Comparison of ENCODE assay signal across 18 cellular contexts in the genomic region with DNA sequence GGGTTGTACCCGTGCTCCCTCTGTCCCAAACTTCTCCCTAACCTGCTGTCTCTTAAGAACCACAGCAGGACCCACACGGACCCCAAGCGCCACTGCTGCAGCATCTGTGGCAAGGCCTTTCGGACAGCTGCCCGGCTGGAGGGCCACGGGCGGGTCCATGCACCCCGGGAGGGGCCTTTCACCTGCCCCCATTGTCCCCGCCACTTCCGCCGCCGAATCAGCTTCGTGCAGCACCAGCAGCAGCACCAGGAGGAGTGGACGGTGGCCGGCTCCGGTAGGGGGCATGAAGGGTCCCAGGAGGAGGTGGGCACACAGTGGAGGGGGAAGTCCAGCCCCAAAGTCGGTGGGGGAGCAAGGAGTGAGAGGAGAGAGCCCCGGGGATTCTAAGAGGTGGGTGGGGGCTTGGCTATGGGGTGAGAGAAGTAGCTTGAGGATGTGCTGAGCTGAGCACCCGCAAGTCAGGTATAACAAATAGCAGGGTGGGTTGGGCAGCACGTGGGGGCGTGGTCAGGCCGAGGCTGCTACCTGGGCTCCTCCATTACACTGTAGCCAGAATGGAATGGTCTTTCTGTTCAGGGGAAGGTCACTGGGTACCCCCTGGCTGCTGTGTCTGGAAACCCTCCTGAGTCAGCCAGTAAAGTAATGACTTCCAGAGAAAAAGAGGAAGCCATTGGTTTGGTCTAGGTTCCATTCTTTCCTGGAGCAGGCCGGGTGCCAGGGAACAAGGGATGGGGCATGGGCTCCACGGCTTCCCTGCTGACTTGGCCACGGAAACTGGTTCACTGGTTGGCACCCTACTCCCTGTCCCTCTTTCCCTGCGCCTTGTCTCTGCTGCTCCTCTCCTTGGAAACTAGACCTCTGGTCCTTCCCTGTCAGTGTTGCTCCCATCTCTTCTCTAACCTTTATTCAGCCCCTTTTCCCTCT. TPM values are rescaled to one million over a fixed set of nuclear protein-coding genes. Genes with fewer than 3 reads are reported as not detected.
A peak's percentile ranks its signal among the peaks of the same experiment; 100 is the strongest.
DNase-seq lines count a peak whose midpoint lies in the region; ATAC-seq, FAIRE-seq and TF ChIP-seq lines count a peak whose summit lies in the region.
"Had no signal": no experiment of that assay in that cellular context is flagged by ENCODE, and none has a peak within 500 bp of the region (broad histone marks: within the 10 kb centered on the region; RNA-seq: fewer than 3 reads in every experiment).

No MANE protein-coding gene starts in this region.

- peak overlapping the region; percentile 32 for H3K27ac Mint-ChIP-seq in activated CD8-positive, alpha-beta T cell treated with anti-CD3 and anti-CD28 coated beads, Interleukin-2, amount 10 ng/mL, durations not matched to agents 7 days and 5 days

- no peaks in the 10 kb centered on the region for H3K27me3 Mint-ChIP-seq in activated CD8-positive, alpha-beta T cell treated with anti-CD3 and anti-CD28 coated beads, Interleukin-2, amount 10 ng/mL, durations not matched to agents 7 days and 5 days (ENCODE audit: low read depth)

- no peak overlapping the region for H2AFZ ChIP-seq in HepG2 (ENCODE audit: low read length)

- intact Hi-C loops in HepG2 (cut with micrococcal nuclease; ENCODE audit: unreplicated experiment) = no loop called here

- no peak for ATAC-seq in activated CD8-positive, alpha-beta T cell treated with anti-CD3 and anti-CD28 coated beads, Interleukin-2, amount 10 ng/mL, durations not matched to agents 7 days and 5 days
- ATAC-seq in HepG2 (no peak), GM21515 (IDR thresholded peaks at IDR 0.05; ENCODE audit: unreplicated experiment) (no peak)
- ATAC-seq: gastroesophageal sphincter had no signal

- H3K4me3 Mint-ChIP-seq in activated CD8-positive, alpha-beta T cell treated with anti-CD3 and anti-CD28 coated beads, Interleukin-2, amount 10 ng/mL, durations not matched to agents 7 days and 5 days = no peak overlapping the region

- H3K4me1 Mint-ChIP-seq in activated CD8-positive, alpha-beta T cell treated with anti-CD3 and anti-CD28 coated beads, Interleukin-2, amount 10 ng/mL, durations not matched to agents 7 days and 5 days (ENCODE audit: low read depth) = peaks cover 33% of the 10 kb centered on the region

- in situ Hi-C loops in HepG2 (cut with HindIII; ENCODE audit: extremely low pct_ligation_motif_present, low pct_unique_long_range_greater_than_20kb) = no loop called here

- H3K4me1 ChIP-seq in HepG2 (ENCODE audit: insufficient read depth, low read length) = no peaks in the 10 kb centered on the region
- H3K4me1 ChIP-seq: uterus had no signal

- no peak for FAIRE-seq in HepG2 (lab: Jason Lieb, UNC)
- FAIRE-seq: GM12891 had no signal

- POLR2A ChIA-PET in activated CD8-positive, alpha-beta T cell treated with anti-CD3 and anti-CD28 coated beads, Interleukin-2, amount 10 ng/mL, durations not matched to agents 7 days and 5 days (lab: Charles Lee) = no interaction called here
- POLR2A ChIA-PET in HepG2 (lab: Yijun Ruan, JAX) = no interaction called here

- no peak overlapping the region for H3K4me3 ChIP-seq in HepG2 (replicated peaks in 1 of 3; ENCODE audit: insufficient read depth in 1 of 3, low read depth in 2 of 3, low read length in 3 of 3)
- H3K4me3 ChIP-seq: gastroesophageal sphincter, uterus had no signal

- H3K4me2 ChIP-seq in HepG2 (ENCODE audit: low read depth, low read length) = no peak overlapping the region
- H3K4me2 ChIP-seq: KMS-11 had no signal

- peaks cover 29 to 45% of the 10 kb centered on the region in 2 experiments for H3K36me3 ChIP-seq in HepG2 (replicated peaks in 1 of 2; ENCODE audit: control insufficient read depth in 1 of 2, insufficient read depth in 2 of 2, low read length in 2 of 2)
- H3K36me3 ChIP-seq: uterus had no signal

- H3K9me3 Mint-ChIP-seq in activated CD8-positive, alpha-beta T cell treated with anti-CD3 and anti-CD28 coated beads, Interleukin-2, amount 10 ng/mL, durations not matched to agents 7 days and 5 days (ENCODE audit: insufficient read depth) = no peaks in the 10 kb centered on the region

- peak in 1 of 2 experiments; percentile 34; a peak in 1 of 4 replicates for TF ChIP-seq POLR2A in HepG2 (IDR thresholded peaks at IDR 0.05; ENCODE audit: insufficient read depth in 1 of 2, low read depth in 2 of 2, low read length in 2 of 2)

- DNase-seq in 8988T (peak; percentile 11), D341Med (ENCODE audit: low spot score) (peak; percentile 22), HepG2 (ENCODE audit: low spot score) (no peak), iPS-NIHi11 (ENCODE audit: low spot score) (no peak), NCI-H2196 (lab: John Stamatoyannopoulos, UW; ENCODE audit: unreplicated experiment) (no peak)
- no peak for DNase-seq in activated CD8-positive, alpha-beta T cell treated with anti-CD3 and anti-CD28 coated beads, Interleukin-2, amount 10 ng/mL, durations not matched to agents 7 days and 5 days
- no peak for DNase-seq in stimulated activated CD4-positive, alpha-beta T cell treated with anti-CD3 and anti-CD28 coated beads, Interleukin-1b, Interleukin-23, amount 100 ng/mL, for 48 hours
- DNase-seq: activated naive CD4-positive, alpha-beta T cell; EL; NCI-H187 treated with DMSO at 0.1 percent for 48 hours; NCI-H526 treated with DMSO at 0.1 percent for 48 hours; stimulated activated CD4-positive, alpha-beta T cell treated with anti-CD3 and anti-CD28 coated beads, Interleukin-4, amount 100 ng/mL, for 24 hours; T1000; uterus had no signal

- CTCF ChIA-PET in activated CD8-positive, alpha-beta T cell treated with anti-CD3 and anti-CD28 coated beads, Interleukin-2, amount 10 ng/mL, durations not matched to agents 7 days and 5 days (lab: Charles Lee) = no interaction called here
- CTCF ChIA-PET in HepG2 (lab: Yijun Ruan, JAX; ENCODE audit: low intra/inter-chr PET ratio, low total read pairs) = no interaction called here

- no peak overlapping the region for H3K27ac ChIP-seq in HepG2 (ENCODE audit: extremely low read length, insufficient read depth, low read length)
- H3K27ac ChIP-seq: gastroesophageal sphincter, KMS-11, uterus had no signal

- TF ChIP-seq CTCF in HepG2 (CRISPR knock-in tag; IDR thresholded peaks at IDR 0.05) = no peak

- TF ChIP-seq EP300 in HepG2 (IDR thresholded peaks at IDR 0.05; ENCODE audit: low read depth in 2 of 2, low read length in 2 of 2) (no peak), HepG2 (CRISPR knock-in tag; IDR thresholded peaks at IDR 0.05; ENCODE audit: borderline replicate concordance) (no peak)

- H3K27me3 ChIP-seq in HepG2 (ENCODE audit: control insufficient read depth in 1 of 2, insufficient read depth in 2 of 2, low read length in 2 of 2) = no peaks in the 10 kb centered on the region
- H3K27me3 ChIP-seq: gastroesophageal sphincter, uterus had no signal

- WGBS in HepG2 (ENCODE audit: low lambda C conversion rate) = 96% methylated on average over 26 of the region's 26 CpGs

- H3K36me3 Mint-ChIP-seq in activated CD8-positive, alpha-beta T cell treated with anti-CD3 and anti-CD28 coated beads, Interleukin-2, amount 10 ng/mL, durations not matched to agents 7 days and 5 days (ENCODE audit: low read depth) = peaks cover 47% of the 10 kb centered on the region

- no peaks in the 10 kb centered on the region for H3K9me3 ChIP-seq in HepG2 (ENCODE audit: low read length)
- H3K9me3 ChIP-seq: gastroesophageal sphincter, uterus had no signal

- no peak for TF ChIP-seq RAD21 in HepG2 (CRISPR knock-in tag; IDR thresholded peaks at IDR 0.05)

- no peaks in the 10 kb centered on the region for H4K20me1 ChIP-seq in HepG2 (ENCODE audit: insufficient read depth, low read length)

- BruUV-seq in HepG2 (replicated peaks; lab: Mats Ljungman, UMichigan) = no TSS peak

- peaks cover under 1% of the 10 kb centered on the region for H3K79me2 ChIP-seq in HepG2 (ENCODE audit: insufficient read depth, low read length)

- H3K9ac ChIP-seq in HepG2 (ENCODE audit: insufficient read depth, low read depth, low read length) = no peak overlapping the region
- H3K9ac ChIP-seq: KMS-11 had no signal

RNA-seq across cellular contexts. Expression of a gene that starts 7.1 kb away (rescaled TPM):
- total RNA-seq in activated CD8-positive, alpha-beta T cell treated with anti-CD3 and anti-CD28 coated beads, Interleukin-2, amount 10 ng/mL, durations not matched to agents 7 days and 5 days = 1 to 10 TPM; 5.3 to 6.8 TPM
- 0.65 and 2.2 TPM in 2 replicates for total RNA-seq in HepG2 (2016; rRNA removed; fragmentation: Illumina TruSeq; extraction: Trizol)
- total RNA-seq in HepG2 (2016; cell fraction: cytosol; rRNA removed; fragmentation: Illumina TruSeq; extraction: Trizol; ENCODE audit: low read depth) = 0.61 and 0.62 TPM in 2 replicates
- total RNA-seq in HepG2 (2016; cell fraction: insoluble cytoplasmic fraction; rRNA removed; fragmentation: Illumina TruSeq; extraction: Trizol) = 0.46 and 2.8 TPM in 2 replicates
- 0.49 and 0.52 TPM in 2 replicates for total RNA-seq in HepG2 (2016; cell fraction: membrane; rRNA removed; fragmentation: Illumina TruSeq; extraction: Trizol)
- total RNA-seq in HepG2 (2016; cell fraction: nucleus; rRNA removed; fragmentation: Illumina TruSeq; extraction: Trizol) = 3.2 and 4.5 TPM in 2 replicates
- polyA plus RNA-seq in HepG2 (2011; rRNA removed) = 6.9 and 7.4 TPM in 2 replicates
- 1.0 and 1.6 TPM in 2 replicates for polyA plus RNA-seq in HepG2 (2011; cell fraction: cytosol; rRNA removed)
- 103 and 136 TPM in 2 replicates for polyA plus RNA-seq in HepG2 (2011; cell fraction: nucleus; rRNA removed)
- 3.6 and 7.5 TPM in 2 replicates for polyA plus RNA-seq in HepG2 (2012)
- polyA plus RNA-seq in HepG2 (2016; cell fraction: cytosol; fragmentation: Illumina TruSeq; extraction: Trizol; ENCODE audit: low read depth) = 0.19 and 0.26 TPM in 2 replicates
- 0.60 TPM in 1 of 2 replicates, not detected in the other for polyA plus RNA-seq in HepG2 (2016; cell fraction: insoluble cytoplasmic fraction; fragmentation: Illumina TruSeq; extraction: Trizol; ENCODE audit: low read depth)
- polyA plus RNA-seq in HepG2 (2016; cell fraction: membrane; fragmentation: Illumina TruSeq; extraction: Trizol; ENCODE audit: low read depth) = 0.09 and 0.53 TPM in 2 replicates
- 6.4 and 11.2 TPM in 2 replicates for polyA plus RNA-seq in HepG2 (2016; cell fraction: nucleus; fragmentation: Illumina TruSeq; extraction: Trizol; ENCODE audit: insufficient read depth, low read depth)
- 2.8 and 9.1 TPM in 2 replicates for polyA minus RNA-seq in HepG2 (2011; rRNA and poly(A)+ RNA removed; ENCODE audit: low replicate concordance)
- 0.49 and 0.70 TPM in 2 replicates for polyA minus RNA-seq in HepG2 (2011; cell fraction: cytosol; rRNA and poly(A)+ RNA removed)
- 21.0 and 21.8 TPM in 2 replicates for polyA minus RNA-seq in HepG2 (2011; cell fraction: nucleus; rRNA and poly(A)+ RNA removed)

RNA-seq across cellular contexts. Expression of a gene that starts 7.5 kb away (rescaled TPM):
- 10 to 100 TPM; 26.0 to 30.3 TPM for total RNA-seq in activated CD8-positive, alpha-beta T cell treated with anti-CD3 and anti-CD28 coated beads, Interleukin-2, amount 10 ng/mL, durations not matched to agents 7 days and 5 days
- total RNA-seq in HepG2 (2016; rRNA removed; fragmentation: Illumina TruSeq; extraction: Trizol) = 7.8 and 10.9 TPM in 2 replicates
- total RNA-seq in HepG2 (2016; cell fraction: cytosol; rRNA removed; fragmentation: Illumina TruSeq; extraction: Trizol; ENCODE audit: low read depth) = 1.7 and 2.4 TPM in 2 replicates
- 6.8 and 11.1 TPM in 2 replicates for total RNA-seq in HepG2 (2016; cell fraction: insoluble cytoplasmic fraction; rRNA removed; fragmentation: Illumina TruSeq; extraction: Trizol)
- 5.0 and 5.3 TPM in 2 replicates for total RNA-seq in HepG2 (2016; cell fraction: membrane; rRNA removed; fragmentation: Illumina TruSeq; extraction: Trizol)
- 14.4 and 16.7 TPM in 2 replicates for total RNA-seq in HepG2 (2016; cell fraction: nucleus; rRNA removed; fragmentation: Illumina TruSeq; extraction: Trizol)
- polyA plus RNA-seq in HepG2 (2011; rRNA removed) = 3.4 and 4.4 TPM in 2 replicates
- 2.2 and 2.9 TPM in 2 replicates for polyA plus RNA-seq in HepG2 (2011; cell fraction: cytosol; rRNA removed)
- polyA plus RNA-seq in HepG2 (2011; cell fraction: nucleus; rRNA removed) = 19.6 and 21.3 TPM in 2 replicates
- polyA plus RNA-seq in HepG2 (2012) = 5.6 and 5.8 TPM in 2 replicates
- 0.38 and 0.43 TPM in 2 replicates for polyA plus RNA-seq in HepG2 (2016; cell fraction: cytosol; fragmentation: Illumina TruSeq; extraction: Trizol; ENCODE audit: low read depth)
- 3.7 and 4.7 TPM in 2 replicates for polyA plus RNA-seq in HepG2 (2016; cell fraction: insoluble cytoplasmic fraction; fragmentation: Illumina TruSeq; extraction: Trizol; ENCODE audit: low read depth)
- 0.90 and 0.94 TPM in 2 replicates for polyA plus RNA-seq in HepG2 (2016; cell fraction: membrane; fragmentation: Illumina TruSeq; extraction: Trizol; ENCODE audit: low read depth)
- 22.6 and 23.3 TPM in 2 replicates for polyA plus RNA-seq in HepG2 (2016; cell fraction: nucleus; fragmentation: Illumina TruSeq; extraction: Trizol; ENCODE audit: insufficient read depth, low read depth)
- polyA minus RNA-seq in HepG2 (2011; rRNA and poly(A)+ RNA removed; ENCODE audit: low replicate concordance) = 29.7 and 32.7 TPM in 2 replicates
- polyA minus RNA-seq in HepG2 (2011; cell fraction: cytosol; rRNA and poly(A)+ RNA removed) = 4.2 and 5.8 TPM in 2 replicates
- polyA minus RNA-seq in HepG2 (2011; cell fraction: nucleus; rRNA and poly(A)+ RNA removed) = 26.1 and 29.9 TPM in 2 replicates

RNA-seq across cellular contexts. Expression of a gene that starts 7.7 kb away (rescaled TPM):
- total RNA-seq in activated CD8-positive, alpha-beta T cell treated with anti-CD3 and anti-CD28 coated beads, Interleukin-2, amount 10 ng/mL, durations not matched to agents 7 days and 5 days = 10 to 100 TPM; 20.8 to 22.2 TPM
- total RNA-seq in HepG2 (2016; rRNA removed; fragmentation: Illumina TruSeq; extraction: Trizol) = 7.5 and 9.8 TPM in 2 replicates
- 1.9 and 3.1 TPM in 2 replicates for total RNA-seq in HepG2 (2016; cell fraction: cytosol; rRNA removed; fragmentation: Illumina TruSeq; extraction: Trizol; ENCODE audit: low read depth)
- total RNA-seq in HepG2 (2016; cell fraction: insoluble cytoplasmic fraction; rRNA removed; fragmentation: Illumina TruSeq; extraction: Trizol) = 6.4 and 9.6 TPM in 2 replicates
- total RNA-seq in HepG2 (2016; cell fraction: membrane; rRNA removed; fragmentation: Illumina TruSeq; extraction: Trizol) = 4.6 and 4.9 TPM in 2 replicates
- total RNA-seq in HepG2 (2016; cell fraction: nucleus; rRNA removed; fragmentation: Illumina TruSeq; extraction: Trizol) = 6.1 and 6.8 TPM in 2 replicates
- polyA plus RNA-seq in HepG2 (2011; rRNA removed) = 3.8 and 4.0 TPM in 2 replicates
- 3.9 and 6.3 TPM in 2 replicates for polyA plus RNA-seq in HepG2 (2011; cell fraction: cytosol; rRNA removed)
- polyA plus RNA-seq in HepG2 (2011; cell fraction: nucleus; rRNA removed) = 8.8 and 11.7 TPM in 2 replicates
- polyA plus RNA-seq in HepG2 (2012) = 3.5 and 5.1 TPM in 2 replicates
- polyA plus RNA-seq in HepG2 (2016; cell fraction: cytosol; fragmentation: Illumina TruSeq; extraction: Trizol; ENCODE audit: low read depth) = 1.0 and 1.1 TPM in 2 replicates
- 7.3 and 8.1 TPM in 2 replicates for polyA plus RNA-seq in HepG2 (2016; cell fraction: insoluble cytoplasmic fraction; fragmentation: Illumina TruSeq; extraction: Trizol; ENCODE audit: low read depth)
- polyA plus RNA-seq in HepG2 (2016; cell fraction: membrane; fragmentation: Illumina TruSeq; extraction: Trizol; ENCODE audit: low read depth) = 2.8 and 2.9 TPM in 2 replicates
- 8.4 and 9.3 TPM in 2 replicates for polyA plus RNA-seq in HepG2 (2016; cell fraction: nucleus; fragmentation: Illumina TruSeq; extraction: Trizol; ENCODE audit: insufficient read depth, low read depth)
- 17.4 and 23.8 TPM in 2 replicates for polyA minus RNA-seq in HepG2 (2011; rRNA and poly(A)+ RNA removed; ENCODE audit: low replicate concordance)
- 4.4 and 4.8 TPM in 2 replicates for polyA minus RNA-seq in HepG2 (2011; cell fraction: cytosol; rRNA and poly(A)+ RNA removed)
- polyA minus RNA-seq in HepG2 (2011; cell fraction: nucleus; rRNA and poly(A)+ RNA removed) = 5.5 and 6.5 TPM in 2 replicates

RNA-seq across cellular contexts. Expression of a gene that starts 12.9 kb away (rescaled TPM):
- 10 to 100 TPM; 71.6 to 78.8 TPM for total RNA-seq in activated CD8-positive, alpha-beta T cell treated with anti-CD3 and anti-CD28 coated beads, Interleukin-2, amount 10 ng/mL, durations not matched to agents 7 days and 5 days
- 92.1 and 141 TPM in 2 replicates for total RNA-seq in HepG2 (2016; rRNA removed; fragmentation: Illumina TruSeq; extraction: Trizol)
- total RNA-seq in HepG2 (2016; cell fraction: cytosol; rRNA removed; fragmentation: Illumina TruSeq; extraction: Trizol; ENCODE audit: low read depth) = 108 and 123 TPM in 2 replicates
- total RNA-seq in HepG2 (2016; cell fraction: insoluble cytoplasmic fraction; rRNA removed; fragmentation: Illumina TruSeq; extraction: Trizol) = 100 and 140 TPM in 2 replicates
- total RNA-seq in HepG2 (2016; cell fraction: membrane; rRNA removed; fragmentation: Illumina TruSeq; extraction: Trizol) = 83.8 and 103 TPM in 2 replicates
- 94.6 and 113 TPM in 2 replicates for total RNA-seq in HepG2 (2016; cell fraction: nucleus; rRNA removed; fragmentation: Illumina TruSeq; extraction: Trizol)
- polyA plus RNA-seq in HepG2 (2011; rRNA removed) = 613 and 615 TPM in 2 replicates
- polyA plus RNA-seq in HepG2 (2011; cell fraction: cytosol; rRNA removed) = 980 and 1,226 TPM in 2 replicates
- polyA plus RNA-seq in HepG2 (2011; cell fraction: nucleus; rRNA removed) = 399 and 426 TPM in 2 replicates
- polyA plus RNA-seq in HepG2 (2012) = 226 and 325 TPM in 2 replicates
- 88.3 and 112 TPM in 2 replicates for polyA plus RNA-seq in HepG2 (2016; cell fraction: cytosol; fragmentation: Illumina TruSeq; extraction: Trizol; ENCODE audit: low read depth)
- polyA plus RNA-seq in HepG2 (2016; cell fraction: insoluble cytoplasmic fraction; fragmentation: Illumina TruSeq; extraction: Trizol; ENCODE audit: low read depth) = 134 and 149 TPM in 2 replicates
- polyA plus RNA-seq in HepG2 (2016; cell fraction: membrane; fragmentation: Illumina TruSeq; extraction: Trizol; ENCODE audit: low read depth) = 106 and 112 TPM in 2 replicates
- 220 and 229 TPM in 2 replicates for polyA plus RNA-seq in HepG2 (2016; cell fraction: nucleus; fragmentation: Illumina TruSeq; extraction: Trizol; ENCODE audit: insufficient read depth, low read depth)
- 450 and 1,230 TPM in 2 replicates for polyA minus RNA-seq in HepG2 (2011; rRNA and poly(A)+ RNA removed; ENCODE audit: low replicate concordance)
- 139 and 156 TPM in 2 replicates for polyA minus RNA-seq in HepG2 (2011; cell fraction: cytosol; rRNA and poly(A)+ RNA removed)
- polyA minus RNA-seq in HepG2 (2011; cell fraction: nucleus; rRNA and poly(A)+ RNA removed) = 91.0 and 99.1 TPM in 2 replicates

RNA-seq across cellular contexts. Expression of a gene that starts 26.5 kb away (rescaled TPM):
- 10 to 100 TPM; 38.9 TPM for total RNA-seq in activated CD8-positive, alpha-beta T cell treated with anti-CD3 and anti-CD28 coated beads, Interleukin-2, amount 10 ng/mL, durations not matched to agents 7 days and 5 days
- total RNA-seq in HepG2 (2016; rRNA removed; fragmentation: Illumina TruSeq; extraction: Trizol) = 24.9 and 25.2 TPM in 2 replicates
- 25.2 and 38.0 TPM in 2 replicates for total RNA-seq in HepG2 (2016; cell fraction: cytosol; rRNA removed; fragmentation: Illumina TruSeq; extraction: Trizol; ENCODE audit: low read depth)
- 21.6 and 21.9 TPM in 2 replicates for total RNA-seq in HepG2 (2016; cell fraction: insoluble cytoplasmic fraction; rRNA removed; fragmentation: Illumina TruSeq; extraction: Trizol)
- total RNA-seq in HepG2 (2016; cell fraction: membrane; rRNA removed; fragmentation: Illumina TruSeq; extraction: Trizol) = 42.8 and 61.6 TPM in 2 replicates
- 12.9 and 14.9 TPM in 2 replicates for total RNA-seq in HepG2 (2016; cell fraction: nucleus; rRNA removed; fragmentation: Illumina TruSeq; extraction: Trizol)
- polyA plus RNA-seq in HepG2 (2011; rRNA removed) = 42.6 and 54.2 TPM in 2 replicates
- polyA plus RNA-seq in HepG2 (2011; cell fraction: cytosol; rRNA removed) = 29.2 and 38.9 TPM in 2 replicates
- 119 and 127 TPM in 2 replicates for polyA plus RNA-seq in HepG2 (2011; cell fraction: nucleus; rRNA removed)
- 36.4 and 39.6 TPM in 2 replicates for polyA plus RNA-seq in HepG2 (2012)
- polyA plus RNA-seq in HepG2 (2016; cell fraction: cytosol; fragmentation: Illumina TruSeq; extraction: Trizol; ENCODE audit: low read depth) = 61.2 and 88.9 TPM in 2 replicates
- polyA plus RNA-seq in HepG2 (2016; cell fraction: insoluble cytoplasmic fraction; fragmentation: Illumina TruSeq; extraction: Trizol; ENCODE audit: low read depth) = 38.3 and 44.6 TPM in 2 replicates
- polyA plus RNA-seq in HepG2 (2016; cell fraction: membrane; fragmentation: Illumina TruSeq; extraction: Trizol; ENCODE audit: low read depth) = 82.3 and 100 TPM in 2 replicates
- polyA plus RNA-seq in HepG2 (2016; cell fraction: nucleus; fragmentation: Illumina TruSeq; extraction: Trizol; ENCODE audit: insufficient read depth, low read depth) = 34.1 and 38.8 TPM in 2 replicates
- polyA minus RNA-seq in HepG2 (2011; rRNA and poly(A)+ RNA removed; ENCODE audit: low replicate concordance) = 34.7 and 50.5 TPM in 2 replicates
- polyA minus RNA-seq in HepG2 (2011; cell fraction: cytosol; rRNA and poly(A)+ RNA removed) = 23.9 and 34.2 TPM in 2 replicates
- polyA minus RNA-seq in HepG2 (2011; cell fraction: nucleus; rRNA and poly(A)+ RNA removed) = 25.6 and 37.4 TPM in 2 replicates

Comparison
In these comparisons a context has a peak if more than half of its experiments do, and no peak if none do; other contexts are left out.
1. DNase-seq: peak in 8988T (single experiment) and D341Med (single experiment); none in activated CD8-positive, alpha-beta T cell treated with anti-CD3 and anti-CD28 coated beads, Interleukin-2, amount 10 ng/mL, durations not matched to agents 7 days and 5 days (single experiment), HepG2 (single experiment), stimulated activated CD4-positive, alpha-beta T cell treated with anti-CD3 and anti-CD28 coated beads, Interleukin-1b, Interleukin-23, amount 100 ng/mL, for 48 hours (single experiment), iPS-NIHi11 (single experiment) and NCI-H2196 (single experiment).